1 cellular context compared by ENCODE assay signal in the genomic region with DNA sequence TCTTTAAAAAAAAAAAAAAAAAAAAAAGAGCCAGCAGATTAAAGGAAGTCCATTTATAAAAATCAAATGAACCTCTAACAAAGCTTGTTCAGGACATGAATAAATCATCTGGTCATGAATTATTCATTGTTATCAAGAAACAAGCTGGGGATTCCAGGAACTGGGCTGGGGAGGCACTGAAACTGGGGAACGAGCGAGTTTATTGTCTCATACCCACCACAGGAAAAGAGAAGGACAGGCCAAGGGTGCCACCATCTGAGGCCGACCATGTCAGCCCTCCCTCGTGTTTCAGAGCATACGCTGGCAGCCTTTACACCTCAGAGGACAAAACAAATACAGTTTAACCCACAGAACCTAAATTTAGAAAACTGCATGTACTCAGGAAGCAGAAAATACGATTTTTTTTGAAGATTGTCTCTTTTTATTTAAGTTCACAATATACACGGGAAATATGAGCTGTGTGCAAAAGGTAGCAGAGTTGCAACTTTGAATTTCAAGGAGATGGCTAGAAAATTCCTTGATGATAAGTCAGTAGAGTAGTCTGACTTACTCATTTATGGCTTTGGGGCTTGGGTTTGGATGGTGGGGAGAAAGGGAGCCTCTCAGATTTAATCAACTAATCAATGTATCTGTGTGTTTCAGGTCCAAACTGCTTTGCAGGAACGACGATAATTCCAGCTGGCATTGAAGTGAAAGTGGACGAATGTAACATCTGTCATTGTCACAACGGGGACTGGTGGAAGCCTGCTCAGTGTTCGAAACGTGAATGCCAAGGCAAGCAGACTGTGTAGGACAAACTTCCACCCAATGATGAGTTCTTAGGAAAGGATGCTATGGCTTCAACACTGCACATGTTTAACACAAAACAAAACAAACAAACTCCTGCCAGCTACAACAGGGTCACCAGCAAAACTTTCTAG.
TF ChIP-seq lines count a peak whose summit lies in the region.

No MANE protein-coding gene starts in this region.

TF ChIP-seq in GM12878, 131 proteins besides CTCF, POLR2A, EP300 and RAD21 (continued from another document):
- TF ChIP-seq FOS (IDR thresholded peaks at IDR 0.05; ENCODE audit: borderline replicate concordance, extremely low read depth, insufficient read length) = no peak
